Comparison of ENCODE assay signal across 1 cellular context in the genomic region with DNA sequence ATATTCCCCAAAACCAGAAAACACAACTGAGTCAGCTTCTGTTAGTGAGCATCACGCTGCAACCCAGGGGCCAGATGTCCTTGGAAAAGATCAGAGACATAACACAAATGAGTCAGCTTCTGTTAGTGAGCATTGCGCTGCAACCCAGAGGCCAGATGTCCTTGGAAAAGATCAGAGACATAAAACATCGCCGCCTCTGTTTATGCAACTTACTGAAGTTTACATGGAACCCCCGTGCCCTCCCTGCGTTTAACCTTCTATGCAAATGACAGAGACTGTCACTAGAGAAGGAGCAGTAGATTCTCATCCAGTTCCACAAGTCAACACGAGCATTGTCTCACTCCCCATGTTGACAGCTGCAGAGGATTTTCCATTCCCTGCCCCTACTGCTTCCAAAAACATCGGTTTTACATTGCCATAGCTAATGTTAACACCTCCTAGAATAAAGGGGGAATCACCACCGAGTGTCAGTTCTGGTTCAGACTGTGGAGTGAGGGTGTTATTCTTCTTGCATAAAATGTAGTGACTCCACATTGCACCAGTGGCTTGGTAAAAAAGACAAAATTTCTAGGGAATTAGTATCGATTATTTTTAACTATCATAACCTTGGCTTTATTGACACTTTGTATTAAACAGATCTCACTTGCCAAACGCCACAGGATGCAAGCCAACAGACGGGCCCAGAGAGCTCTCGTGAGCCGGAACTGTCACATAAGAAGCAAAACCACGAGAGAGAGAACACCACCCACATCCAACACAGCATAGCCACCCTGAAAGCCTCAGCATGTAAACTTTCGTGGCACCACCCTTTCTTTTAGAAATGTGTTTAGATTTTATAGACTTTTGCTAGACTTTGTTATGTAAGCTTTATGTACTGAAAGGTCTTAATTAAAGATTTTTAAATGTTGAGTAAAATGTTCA.
TF ChIP-seq lines count a peak whose summit lies in the region.

No MANE protein-coding gene starts in this region.

TF ChIP-seq in HepG2, 621 proteins besides CTCF, POLR2A, EP300 and RAD21 (continued from another document and continues in another):
- TF ChIP-seq ZSCAN20 (CRISPR knock-in tag; IDR thresholded peaks at IDR 0.05; ENCODE audit: borderline replicate concordance) (0 out of 2 replicates have a peak, but pooled peaks have one; percentile 39), SP4 (CRISPR knock-in tag; IDR thresholded peaks at IDR 0.05) (no peak; the same call in 1 of the 2 replicates), NCOA5 (CRISPR knock-in tag; IDR thresholded peaks at IDR 0.05) (no peak), MIER3 (CRISPR knock-in tag; IDR thresholded peaks at IDR 0.05; ENCODE audit: borderline replicate concordance) (peak; percentile 95), ZFAT (CRISPR knock-in tag; conservative IDR thresholded peaks at IDR 0.05) (no peak), XBP1 (CRISPR knock-in tag; IDR thresholded peaks at IDR 0.05) (peak; percentile 45; the same call in 1 of the 2 replicates), ZNF292 (CRISPR knock-in tag; IDR thresholded peaks at IDR 0.05; ENCODE audit: borderline replicate concordance, low read depth) (peak; percentile 95), ZKSCAN1 (IDR thresholded peaks at IDR 0.05; ENCODE audit: low read length) (peak; percentile 14; the same call in 1 of the 2 replicates), ZNF577 (CRISPR knock-in tag; IDR thresholded peaks at IDR 0.05; ENCODE audit: borderline replicate concordance, low read depth) (no peak), ZNF891 (CRISPR knock-in tag; IDR thresholded peaks at IDR 0.05) (no peak), BCL6 (CRISPR knock-in tag; IDR thresholded peaks at IDR 0.05) (peak; percentile 94), FOXM1 (CRISPR knock-in tag; IDR thresholded peaks at IDR 0.05) (no peak), SNAI1 (CRISPR knock-in tag; IDR thresholded peaks at IDR 0.05; ENCODE audit: borderline replicate concordance) (no peak), ZNF552 (CRISPR knock-in tag; IDR thresholded peaks at IDR 0.05; ENCODE audit: borderline replicate concordance) (no peak), FIP1L1 (IDR thresholded peaks at IDR 0.05; ENCODE audit: borderline replicate concordance, insufficient read depth, low read depth, low read length) (no peak), ZNF709 (CRISPR knock-in tag; IDR thresholded peaks at IDR 0.05) (no peak; the same call in 1 of the 2 replicates), PHF21A (CRISPR knock-in tag; IDR thresholded peaks at IDR 0.05) (peak; percentile 88), NPAS2 (CRISPR knock-in tag; IDR thresholded peaks at IDR 0.05; ENCODE audit: borderline replicate concordance) (0 out of 2 replicates have a peak, but pooled peaks have one; percentile 48), MLLT10 (CRISPR knock-in tag; IDR thresholded peaks at IDR 0.05) (no peak), STAG1 (CRISPR knock-in tag; IDR thresholded peaks at IDR 0.05) (peak; percentile 31), ELF4 (CRISPR knock-in tag; IDR thresholded peaks at IDR 0.05; ENCODE audit: borderline replicate concordance) (no peak), ZNF468 (CRISPR knock-in tag; IDR thresholded peaks at IDR 0.05) (no peak), SRY (CRISPR knock-in tag; IDR thresholded peaks at IDR 0.05) (peak; percentile 45; the same call in 1 of the 2 replicates), ZNF777 (CRISPR knock-in tag; IDR thresholded peaks at IDR 0.05) (peak; percentile 60; the same call in 1 of the 2 replicates), SNRNP70 (IDR thresholded peaks at IDR 0.05; ENCODE audit: low read depth, low read length) (no peak), FOXP1 (IDR thresholded peaks at IDR 0.05) (peak; percentile 91), FOXP1 (CRISPR knock-in tag; IDR thresholded peaks at IDR 0.05) (peak; percentile 99), ZBTB7B (CRISPR knock-in tag; IDR thresholded peaks at IDR 0.05) (peak; percentile 63), KAT2B (IDR thresholded peaks at IDR 0.05; ENCODE audit: borderline replicate concordance, low read depth, low read length) (no peak), HOXA7 (CRISPR knock-in tag; IDR thresholded peaks at IDR 0.05) (no peak), RBM22 (optimal IDR thresholded peaks at IDR 0.05; ENCODE audit: low read length) (no peak), ZNF224 (CRISPR knock-in tag; IDR thresholded peaks at IDR 0.05) (no peak), KLF16 (CRISPR knock-in tag; IDR thresholded peaks at IDR 0.05) (peak in 1 of 2 experiments; percentile 86; a peak in 1 of 4 replicates), FLYWCH1 (CRISPR knock-in tag; IDR thresholded peaks at IDR 0.05) (no peak), SALL2 (CRISPR knock-in tag; IDR thresholded peaks at IDR 0.05) (peak; percentile 89), MAZ (IDR thresholded peaks at IDR 0.05; ENCODE audit: borderline replicate concordance, low read depth, low read length) (no peak), MAZ (CRISPR knock-in tag; IDR thresholded peaks at IDR 0.05; ENCODE audit: low read depth) (peak; percentile 74)
- TF ChIP-seq, protein P1, sequence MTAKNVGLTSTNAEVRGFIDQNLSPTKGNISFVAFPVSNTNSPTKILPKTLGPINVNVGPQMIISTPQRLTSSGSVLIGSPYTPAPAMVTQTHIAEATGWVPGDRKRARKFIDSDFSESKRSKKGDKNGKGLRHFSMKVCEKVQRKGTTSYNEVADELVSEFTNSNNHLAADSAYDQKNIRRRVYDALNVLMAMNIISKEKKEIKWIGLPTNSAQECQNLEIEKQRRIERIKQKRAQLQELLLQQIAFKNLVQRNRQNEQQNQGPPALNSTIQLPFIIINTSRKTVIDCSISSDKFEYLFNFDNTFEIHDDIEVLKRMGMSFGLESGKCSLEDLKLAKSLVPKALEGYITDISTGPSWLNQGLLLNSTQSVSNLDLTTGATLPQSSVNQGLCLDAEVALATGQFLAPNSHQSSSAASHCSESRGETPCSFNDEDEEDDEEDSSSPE (CRISPR knock-in tag; IDR thresholded peaks at IDR 0.05): no peak
- TF ChIP-seq, protein P2, sequence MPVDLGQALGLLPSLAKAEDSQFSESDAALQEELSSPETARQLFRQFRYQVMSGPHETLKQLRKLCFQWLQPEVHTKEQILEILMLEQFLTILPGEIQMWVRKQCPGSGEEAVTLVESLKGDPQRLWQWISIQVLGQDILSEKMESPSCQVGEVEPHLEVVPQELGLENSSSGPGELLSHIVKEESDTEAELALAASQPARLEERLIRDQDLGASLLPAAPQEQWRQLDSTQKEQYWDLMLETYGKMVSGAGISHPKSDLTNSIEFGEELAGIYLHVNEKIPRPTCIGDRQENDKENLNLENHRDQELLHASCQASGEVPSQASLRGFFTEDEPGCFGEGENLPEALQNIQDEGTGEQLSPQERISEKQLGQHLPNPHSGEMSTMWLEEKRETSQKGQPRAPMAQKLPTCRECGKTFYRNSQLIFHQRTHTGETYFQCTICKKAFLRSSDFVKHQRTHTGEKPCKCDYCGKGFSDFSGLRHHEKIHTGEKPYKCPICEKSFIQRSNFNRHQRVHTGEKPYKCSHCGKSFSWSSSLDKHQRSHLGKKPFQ (CRISPR knock-in tag; IDR thresholded peaks at IDR 0.05; ENCODE audit: insufficient replicate concordance): no peak
- TF ChIP-seq, protein P3, sequence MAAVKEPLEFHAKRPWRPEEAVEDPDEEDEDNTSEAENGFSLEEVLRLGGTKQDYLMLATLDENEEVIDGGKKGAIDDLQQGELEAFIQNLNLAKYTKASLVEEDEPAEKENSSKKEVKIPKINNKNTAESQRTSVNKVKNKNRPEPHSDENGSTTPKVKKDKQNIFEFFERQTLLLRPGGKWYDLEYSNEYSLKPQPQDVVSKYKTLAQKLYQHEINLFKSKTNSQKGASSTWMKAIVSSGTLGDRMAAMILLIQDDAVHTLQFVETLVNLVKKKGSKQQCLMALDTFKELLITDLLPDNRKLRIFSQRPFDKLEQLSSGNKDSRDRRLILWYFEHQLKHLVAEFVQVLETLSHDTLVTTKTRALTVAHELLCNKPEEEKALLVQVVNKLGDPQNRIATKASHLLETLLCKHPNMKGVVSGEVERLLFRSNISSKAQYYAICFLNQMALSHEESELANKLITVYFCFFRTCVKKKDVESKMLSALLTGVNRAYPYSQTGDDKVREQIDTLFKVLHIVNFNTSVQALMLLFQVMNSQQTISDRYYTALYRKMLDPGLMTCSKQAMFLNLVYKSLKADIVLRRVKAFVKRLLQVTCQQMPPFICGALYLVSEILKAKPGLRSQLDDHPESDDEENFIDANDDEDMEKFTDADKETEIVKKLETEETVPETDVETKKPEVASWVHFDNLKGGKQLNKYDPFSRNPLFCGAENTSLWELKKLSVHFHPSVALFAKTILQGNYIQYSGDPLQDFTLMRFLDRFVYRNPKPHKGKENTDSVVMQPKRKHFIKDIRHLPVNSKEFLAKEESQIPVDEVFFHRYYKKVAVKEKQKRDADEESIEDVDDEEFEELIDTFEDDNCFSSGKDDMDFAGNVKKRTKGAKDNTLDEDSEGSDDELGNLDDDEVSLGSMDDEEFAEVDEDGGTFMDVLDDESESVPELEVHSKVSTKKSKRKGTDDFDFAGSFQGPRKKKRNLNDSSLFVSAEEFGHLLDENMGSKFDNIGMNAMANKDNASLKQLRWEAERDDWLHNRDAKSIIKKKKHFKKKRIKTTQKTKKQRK (IDR thresholded peaks at IDR 0.05; ENCODE audit: low read length): no peak
- TF ChIP-seq, protein P4, sequence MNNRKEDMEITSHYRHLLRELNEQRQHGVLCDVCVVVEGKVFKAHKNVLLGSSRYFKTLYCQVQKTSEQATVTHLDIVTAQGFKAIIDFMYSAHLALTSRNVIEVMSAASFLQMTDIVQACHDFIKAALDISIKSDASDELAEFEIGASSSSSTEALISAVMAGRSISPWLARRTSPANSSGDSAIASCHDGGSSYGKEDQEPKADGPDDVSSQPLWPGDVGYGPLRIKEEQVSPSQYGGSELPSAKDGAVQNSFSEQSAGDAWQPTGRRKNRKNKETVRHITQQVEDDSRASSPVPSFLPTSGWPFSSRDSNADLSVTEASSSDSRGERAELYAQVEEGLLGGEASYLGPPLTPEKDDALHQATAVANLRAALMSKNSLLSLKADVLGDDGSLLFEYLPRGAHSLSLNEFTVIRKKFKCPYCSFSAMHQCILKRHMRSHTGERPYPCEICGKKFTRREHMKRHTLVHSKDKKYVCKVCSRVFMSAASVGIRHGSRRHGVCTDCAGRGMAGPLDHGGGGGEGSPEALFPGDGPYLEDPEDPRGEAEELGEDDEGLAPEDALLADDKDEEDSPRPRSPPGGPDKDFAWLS (CRISPR knock-in tag; IDR thresholded peaks at IDR 0.05; ENCODE audit: borderline replicate concordance): no peak
- TF ChIP-seq, protein P5, sequence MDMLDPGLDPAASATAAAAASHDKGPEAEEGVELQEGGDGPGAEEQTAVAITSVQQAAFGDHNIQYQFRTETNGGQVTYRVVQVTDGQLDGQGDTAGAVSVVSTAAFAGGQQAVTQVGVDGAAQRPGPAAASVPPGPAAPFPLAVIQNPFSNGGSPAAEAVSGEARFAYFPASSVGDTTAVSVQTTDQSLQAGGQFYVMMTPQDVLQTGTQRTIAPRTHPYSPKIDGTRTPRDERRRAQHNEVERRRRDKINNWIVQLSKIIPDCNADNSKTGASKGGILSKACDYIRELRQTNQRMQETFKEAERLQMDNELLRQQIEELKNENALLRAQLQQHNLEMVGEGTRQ (IDR thresholded peaks at IDR 0.05; ENCODE audit: low read depth, low read length): 0 out of 2 replicates have a peak, but pooled peaks have one; percentile 13
- TF ChIP-seq, protein P5 (CRISPR knock-in tag; IDR thresholded peaks at IDR 0.05; ENCODE audit: borderline replicate concordance): no peak
- TF ChIP-seq, protein P6, sequence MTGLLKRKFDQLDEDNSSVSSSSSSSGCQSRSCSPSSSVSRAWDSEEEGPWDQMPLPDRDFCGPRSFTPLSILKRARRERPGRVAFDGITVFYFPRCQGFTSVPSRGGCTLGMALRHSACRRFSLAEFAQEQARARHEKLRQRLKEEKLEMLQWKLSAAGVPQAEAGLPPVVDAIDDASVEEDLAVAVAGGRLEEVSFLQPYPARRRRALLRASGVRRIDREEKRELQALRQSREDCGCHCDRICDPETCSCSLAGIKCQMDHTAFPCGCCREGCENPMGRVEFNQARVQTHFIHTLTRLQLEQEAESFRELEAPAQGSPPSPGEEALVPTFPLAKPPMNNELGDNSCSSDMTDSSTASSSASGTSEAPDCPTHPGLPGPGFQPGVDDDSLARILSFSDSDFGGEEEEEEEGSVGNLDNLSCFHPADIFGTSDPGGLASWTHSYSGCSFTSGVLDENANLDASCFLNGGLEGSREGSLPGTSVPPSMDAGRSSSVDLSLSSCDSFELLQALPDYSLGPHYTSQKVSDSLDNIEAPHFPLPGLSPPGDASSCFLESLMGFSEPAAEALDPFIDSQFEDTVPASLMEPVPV (CRISPR knock-in tag; IDR thresholded peaks at IDR 0.05): peak; percentile 70; the same call in 1 of the 2 replicates
